Comparison of ENCODE assay signal across 8 cellular contexts in genomic region chr9:113410207-113411158, GRCh38. TPM values are rescaled to one million over a fixed set of nuclear protein-coding genes. Genes with fewer than 3 reads are reported as not detected.
DNase-seq lines count a peak whose midpoint lies in the region; ATAC-seq and TF ChIP-seq lines count a peak whose summit lies in the region.

TSS of gene C9orf43 (plus strand) at chr9:113410747. CDS start at chr9:113413494, 2,747 bp downstream.
TSS of gene POLE3 (minus strand) at chr9:113410675. CDS start at chr9:113410293, 382 bp downstream.

- DNase-seq in NCI-H1048 (lab: John Stamatoyannopoulos, UW) (peak; percentile 84), SK-N-MC (ENCODE audit: low read depth, low spot score) (peak; percentile 79), glomerular visceral epithelial cell (ENCODE audit: extremely low spot score) (peak; percentile 95), omental fat pad (ENCODE audit: low spot score) (peak; percentile 85), testis (peak; percentile 96)
- DNase-seq in activated naive CD4-positive, alpha-beta T cell treated with anti-CD3 and anti-CD28 coated beads, Interleukin-2, amount 50 U/mL, for 72 hours (ENCODE audit: low spot score in 2 of 2): peak; percentile 95 to 96

- no peaks in the 10 kb centered on the region for H3K9me3 Mint-ChIP-seq in activated naive CD4-positive, alpha-beta T cell treated with anti-CD3 and anti-CD28 coated beads, Interleukin-2, amount 50 U/mL, for 72 hours

- peak within 1 kb of the TSS; percentile 96 to 99 for H3K27ac Mint-ChIP-seq in activated naive CD4-positive, alpha-beta T cell treated with anti-CD3 and anti-CD28 coated beads, Interleukin-2, amount 50 U/mL, for 72 hours

- H3K4me3 ChIP-seq in GM08714 (ENCODE audit: low read length) (peak within 1 kb of the TSS; percentile 82), SK-N-MC (peak within 1 kb of the TSS; percentile 90), testis (peak within 1 kb of the TSS; percentile 74 to 90)

- peaks cover 16% of the 10 kb centered on the region for H3K4me1 ChIP-seq in testis

- H3K9ac ChIP-seq in SK-N-MC (ENCODE audit: insufficient read length): peak within 1 kb of the TSS; percentile 98

- peaks cover 38 to 40% of the 10 kb centered on the region in 2 donors for H3K36me3 Mint-ChIP-seq in activated naive CD4-positive, alpha-beta T cell treated with anti-CD3 and anti-CD28 coated beads, Interleukin-2, amount 50 U/mL, for 72 hours

- H3K9me3 ChIP-seq in SK-N-MC (ENCODE audit: low read depth, low read length) (no peaks in the 10 kb centered on the region), testis (no peaks in the 10 kb centered on the region)

- peak; percentile 92 for ATAC-seq in HG02588 (IDR thresholded peaks at IDR 0.05; ENCODE audit: unreplicated experiment)
- peak; percentile 96 to 97 for ATAC-seq in activated naive CD4-positive, alpha-beta T cell treated with anti-CD3 and anti-CD28 coated beads, Interleukin-2, amount 50 U/mL, for 72 hours
- peak; percentile 98 for ATAC-seq in omental fat pad (ENCODE audit: low FRiP score)

- WGBS in testis, 2 donors: 1% methylated on average over 68 to 72 of the region's 72 CpGs

- intact Hi-C loops in testis (cut with DNase I; ENCODE audit: low total_unique reads): no loop called here

- no peak for TF ChIP-seq CTCF in omental fat pad (IDR thresholded peaks at IDR 0.05)
- peak in 2 of 3 experiments; percentile 25 to 50 for TF ChIP-seq CTCF in testis (IDR thresholded peaks at IDR 0.05)

- H3K27me3 ChIP-seq in testis: no peaks in the 10 kb centered on the region

- H3K27ac ChIP-seq in SK-N-MC: peak within 1 kb of the TSS; percentile 98
- H3K27ac ChIP-seq in testis: peak within 1 kb of the TSS; percentile 95 to 98

- TF ChIP-seq POLR2A in testis (IDR thresholded peaks at IDR 0.05): peak; percentile 63

- H3K36me3 ChIP-seq in SK-N-MC (ENCODE audit: insufficient read depth, low read length) (peaks cover 27% of the 10 kb centered on the region), testis (ENCODE audit: low read depth, missing control alignments) (no peaks in the 10 kb centered on the region)

RNA-seq across cellular contexts. Expression of gene C9orf43, which starts in this region (rescaled TPM):
- total RNA-seq in activated naive CD4-positive, alpha-beta T cell treated with anti-CD3 and anti-CD28 coated beads, Interleukin-2, amount 50 U/mL, for 72 hours: 1 to 10 TPM in 1 of 2 donors, under 1 TPM in 1; 0.68 to 1.0 TPM
- total RNA-seq in omental fat pad (under 1 TPM; 0.37 to 0.96 (median 0.53) TPM), testis (10 to 100 TPM; 41.7 to 71.3 TPM)
- polyA plus RNA-seq in testis (ENCODE audit: insufficient read depth, low read depth, low replicate concordance): 109 TPM

RNA-seq across cellular contexts. Expression of gene POLE3, which starts in this region (rescaled TPM):
- 10 to 100 TPM; 46.8 to 60.8 TPM for total RNA-seq in activated naive CD4-positive, alpha-beta T cell treated with anti-CD3 and anti-CD28 coated beads, Interleukin-2, amount 50 U/mL, for 72 hours
- total RNA-seq in omental fat pad: 10 to 100 TPM; 29.1 to 59.4 (median 32.2) TPM
- 10 to 100 TPM; 76.8 to 93.3 TPM for total RNA-seq in testis
- polyA plus RNA-seq in testis (ENCODE audit: insufficient read depth, low read depth, low replicate concordance): 87.3 TPM

Comparison
In these comparisons a context has a peak if more than half of its experiments do, and no peak if none do; other contexts are left out.
1. Peak in every context shown above with its lines: DNase-seq, ATAC-seq, H3K4me3 ChIP-seq and H3K27ac ChIP-seq.
2. RNA of gene C9orf43 (total RNA-seq): 41.7 to 71.3 TPM in testis; 0.68 to 1.0 TPM in activated naive CD4-positive, alpha-beta T cell treated with anti-CD3 and anti-CD28 coated beads, Interleukin-2, amount 50 U/mL, for 72 hours and 0.37 to 0.96 TPM in omental fat pad; every median in the first group is over 10 times any median in the second.
3. CTCF ChIP-seq: peak in testis (2 of 3); none in omental fat pad (0 of 3).